Comparison of ENCODE assay signal across 8 cellular contexts in the genomic region with DNA sequence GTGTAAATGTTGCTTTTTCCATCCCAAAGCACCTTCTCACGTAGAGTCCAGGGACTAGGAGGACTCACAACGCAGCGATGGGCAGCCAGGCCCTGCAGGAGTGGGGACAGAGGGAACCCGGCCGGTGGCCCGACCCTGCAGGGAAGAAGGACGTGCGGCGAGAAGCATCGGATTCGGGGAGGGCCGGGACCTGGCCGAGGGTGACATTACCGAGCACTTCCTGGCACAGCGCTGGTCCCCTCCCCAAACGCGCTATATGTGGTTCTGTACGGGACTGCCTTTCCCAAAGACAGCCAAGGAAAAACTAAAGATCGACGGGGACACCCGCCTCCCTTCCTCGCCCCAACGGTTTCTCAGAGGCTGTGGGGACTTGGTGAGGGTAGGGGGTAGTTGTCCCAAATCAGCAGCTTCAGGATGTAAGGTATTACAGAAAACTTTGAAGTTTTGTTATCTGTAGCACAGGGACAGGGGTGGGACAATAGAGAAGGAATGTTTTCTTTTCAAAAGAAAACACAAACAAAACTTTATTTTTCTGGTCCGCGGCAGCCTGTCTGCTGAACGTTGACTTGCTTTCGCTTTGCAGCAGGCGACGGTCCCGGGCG. TPM values are rescaled to one million over a fixed set of nuclear protein-coding genes. Genes with fewer than 3 reads are reported as not detected.
A peak's percentile ranks its signal among the peaks of the same experiment; 100 is the strongest.
DNase-seq lines count a peak whose midpoint lies in the region; ATAC-seq and TF ChIP-seq lines count a peak whose summit lies in the region.

No MANE protein-coding gene starts in this region.

- H3K27ac Mint-ChIP-seq in H9 (no peak overlapping the region), WTC11 (no peak overlapping the region)

- no peak overlapping the region for H3K56ac ChIP-seq in H9 (ENCODE audit: insufficient read length, low read depth, low read length)

- no peak overlapping the region for H3K14ac ChIP-seq in H9 (ENCODE audit: insufficient read depth, low read length)

- TF ChIP-seq POLR2A in lower leg skin (IDR thresholded peaks at IDR 0.05) (no peak), GM18505 (IDR thresholded peaks at IDR 0.05; ENCODE audit: borderline replicate concordance, extremely low read depth, insufficient read depth, insufficient read length) (no peak)

- H3K79me1 ChIP-seq in H9 (ENCODE audit: insufficient read depth, low read depth, low read length, poor library complexity, severe bottlenecking): peaks cover 3% of the 10 kb centered on the region

- TF ChIP-seq CTCF in 22Rv1 (IDR thresholded peaks at IDR 0.05) (peak; percentile 34; the same call in 1 of the 2 replicates), H9 (conservative IDR thresholded peaks at IDR 0.05) (no peak), WTC11 (IDR thresholded peaks at IDR 0.05) (no peak), lower leg skin (IDR thresholded peaks at IDR 0.05) (no peak)

- intact Hi-C loops in lower leg skin (cut with DNase I; ENCODE audit: low total_unique reads): loop anchor here (10.0 kb wide), 1 partner anchor 360 kb away; a partner anchor contains a TSS

- H3K23me2 ChIP-seq in H9 (ENCODE audit: insufficient read length, low read depth, low read length, poor library complexity, severe bottlenecking): peaks cover 7% of the 10 kb centered on the region

- H3K4me3 Mint-ChIP-seq in H9 (peak overlapping the region; percentile 77 to 88), WTC11 (peak overlapping the region; percentile 93)

- peaks cover 4% of the 10 kb centered on the region; the same call in 1 of the 2 replicates for H3K27me3 ChIP-seq in H9 (ENCODE audit: insufficient read depth, low read length)

- no peak overlapping the region for H3T11ph ChIP-seq in H9 (ENCODE audit: low read length)

- no peak overlapping the region for H2BK12ac ChIP-seq in H9 (ENCODE audit: insufficient read length, low read depth, low read length)

- H2AK5ac ChIP-seq in H9 (ENCODE audit: insufficient read length, low read length): no peak overlapping the region

- H3K27ac ChIP-seq in 22Rv1 (peak overlapping the region; percentile 85), H9 (ENCODE audit: insufficient read length, low read depth, low read length) (no peak overlapping the region), substantia nigra (ENCODE audit: low read depth, low read length, poor library complexity, severe bottlenecking) (peak overlapping the region; percentile 76)

- H3K79me2 ChIP-seq in H9 (ENCODE audit: insufficient read depth, low read length): no peaks in the 10 kb centered on the region

- H3K27me3 Mint-ChIP-seq in H9 (ENCODE audit: low read depth) (peaks cover 32% of the 10 kb centered on the region), WTC11 (ENCODE audit: low read depth) (peaks cover 14% of the 10 kb centered on the region)

- CTCF ChIA-PET in WTC11 (lab: Charles Lee): interaction anchor here (1.3 kb wide), 1 partner anchor 13 kb away, joined by 3 read pairs; no protein-coding TSS in a partner anchor

- no peaks in the 10 kb centered on the region for H3K9me3 ChIP-seq in H9 (ENCODE audit: control insufficient read depth, low read depth, low read length)

- no peak overlapping the region for H3K4ac ChIP-seq in H9 (ENCODE audit: low read depth, low read length)

- H2BK120ac ChIP-seq in H9 (ENCODE audit: low read depth, low read length, poor library complexity, severe bottlenecking): no peak overlapping the region

- H2BK20ac ChIP-seq in H9 (ENCODE audit: low read depth, low read length, poor library complexity, severe bottlenecking): no peak overlapping the region

- H3K9me3 Mint-ChIP-seq in H9 (no peaks in the 10 kb centered on the region; a peak in 1 of 5 replicates), WTC11 (no peaks in the 10 kb centered on the region)

- no peak overlapping the region for H2BK5ac ChIP-seq in H9 (ENCODE audit: insufficient read length, low read length)

- peaks cover 2% of the 10 kb centered on the region; the same call in 1 of the 2 replicates for H3K4me1 ChIP-seq in H9 (ENCODE audit: insufficient read depth, low read length)

- no CpG with 5 or more reads among the region's 31 CpGs for WGBS in H9 (ENCODE audit: extremely low coverage, insufficient read length, low lambda C conversion rate)
- 0 to 2% methylated on average over 31 of the region's 31 CpGs for WGBS in lower leg skin, 2 donors

- H3K23ac ChIP-seq in H9 (ENCODE audit: insufficient read length, low read depth, low read length): no peak overlapping the region

- H3K4me1 Mint-ChIP-seq in H9: peaks cover 26 to 34% of the 10 kb centered on the region in 2 experiments
- H3K4me1 Mint-ChIP-seq in WTC11: peaks cover 40% of the 10 kb centered on the region

- no peak overlapping the region for H3K18ac ChIP-seq in H9 (ENCODE audit: insufficient read length, low read depth, low read length)

- H2BK15ac ChIP-seq in H9 (ENCODE audit: low read depth, low read length): no peak overlapping the region

- H4K8ac ChIP-seq in H9 (replicated peaks; ENCODE audit: insufficient read length, low read depth, low read length): no peak overlapping the region

- H3K4me2 ChIP-seq in H9 (ENCODE audit: insufficient read depth, insufficient read length, low read length): peak overlapping the region; percentile 60

- no peaks in the 10 kb centered on the region for H4K20me1 ChIP-seq in H9 (ENCODE audit: control insufficient read depth, insufficient read depth, insufficient read length)

- H4K91ac ChIP-seq in H9 (ENCODE audit: insufficient read length, low read depth, low read length): no peak overlapping the region

- no peaks in the 10 kb centered on the region for H3K36me3 Mint-ChIP-seq in H9 (ENCODE audit: insufficient read depth in 1 of 3, low read depth in 3 of 3)
- no peaks in the 10 kb centered on the region for H3K36me3 Mint-ChIP-seq in WTC11

- peak overlapping the region; percentile 80 for H3K4me3 ChIP-seq in lower leg skin (ENCODE audit: low read depth, poor library complexity, severe bottlenecking)

- no peak overlapping the region for H4K5ac ChIP-seq in H9 (ENCODE audit: insufficient read length, low read depth, low read length)

- peak overlapping the region; percentile 27 for H3K9ac ChIP-seq in H9 (ENCODE audit: extremely low read depth, insufficient read length, low read length)

- peak; percentile 59 for DNase-seq in H9
- DNase-seq in WTC11 (ENCODE audit: low spot score): peak; percentile 62
- peak; percentile 32 for DNase-seq in dermis blood vessel endothelial cell
- DNase-seq in lower leg skin (ENCODE audit: low spot score in 2 of 2): peak; percentile 33 to 83
- DNase-seq in substantia nigra (lab: John Stamatoyannopoulos, UW): peak in 14 of 49 donors; percentile 4 to 56 (median 12)

- no peak overlapping the region for H2AFZ ChIP-seq in H9 (ENCODE audit: low read length)

- ATAC-seq in WTC11 (peak; percentile 56), GM18505 (IDR thresholded peaks at IDR 0.05; ENCODE audit: unreplicated experiment) (no peak), GM21786 (IDR thresholded peaks at IDR 0.05; ENCODE audit: unreplicated experiment) (no peak)

- POLR2A ChIA-PET in WTC11 (lab: Charles Lee): no interaction called here

TF ChIP-seq in WTC11, 78 proteins besides CTCF, POLR2A, EP300 and RAD21 (continues in another document):
- TF ChIP-seq FOXK1 (CRISPR knock-in tag; IDR thresholded peaks at IDR 0.05) (no peak), NR2C2 (CRISPR knock-in tag; IDR thresholded peaks at IDR 0.05) (no peak), FOXJ3 (CRISPR knock-in tag; IDR thresholded peaks at IDR 0.05; ENCODE audit: borderline replicate concordance) (no peak)
- TF ChIP-seq, protein P1, sequence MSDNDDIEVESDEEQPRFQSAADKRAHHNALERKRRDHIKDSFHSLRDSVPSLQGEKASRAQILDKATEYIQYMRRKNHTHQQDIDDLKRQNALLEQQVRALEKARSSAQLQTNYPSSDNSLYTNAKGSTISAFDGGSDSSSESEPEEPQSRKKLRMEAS (CRISPR knock-in tag; IDR thresholded peaks at IDR 0.05): no peak
- TF ChIP-seq, protein P2, sequence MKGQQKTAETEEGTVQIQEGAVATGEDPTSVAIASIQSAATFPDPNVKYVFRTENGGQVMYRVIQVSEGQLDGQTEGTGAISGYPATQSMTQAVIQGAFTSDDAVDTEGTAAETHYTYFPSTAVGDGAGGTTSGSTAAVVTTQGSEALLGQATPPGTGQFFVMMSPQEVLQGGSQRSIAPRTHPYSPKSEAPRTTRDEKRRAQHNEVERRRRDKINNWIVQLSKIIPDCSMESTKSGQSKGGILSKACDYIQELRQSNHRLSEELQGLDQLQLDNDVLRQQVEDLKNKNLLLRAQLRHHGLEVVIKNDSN (CRISPR knock-in tag; IDR thresholded peaks at IDR 0.05): no peak
- TF ChIP-seq, protein P3, sequence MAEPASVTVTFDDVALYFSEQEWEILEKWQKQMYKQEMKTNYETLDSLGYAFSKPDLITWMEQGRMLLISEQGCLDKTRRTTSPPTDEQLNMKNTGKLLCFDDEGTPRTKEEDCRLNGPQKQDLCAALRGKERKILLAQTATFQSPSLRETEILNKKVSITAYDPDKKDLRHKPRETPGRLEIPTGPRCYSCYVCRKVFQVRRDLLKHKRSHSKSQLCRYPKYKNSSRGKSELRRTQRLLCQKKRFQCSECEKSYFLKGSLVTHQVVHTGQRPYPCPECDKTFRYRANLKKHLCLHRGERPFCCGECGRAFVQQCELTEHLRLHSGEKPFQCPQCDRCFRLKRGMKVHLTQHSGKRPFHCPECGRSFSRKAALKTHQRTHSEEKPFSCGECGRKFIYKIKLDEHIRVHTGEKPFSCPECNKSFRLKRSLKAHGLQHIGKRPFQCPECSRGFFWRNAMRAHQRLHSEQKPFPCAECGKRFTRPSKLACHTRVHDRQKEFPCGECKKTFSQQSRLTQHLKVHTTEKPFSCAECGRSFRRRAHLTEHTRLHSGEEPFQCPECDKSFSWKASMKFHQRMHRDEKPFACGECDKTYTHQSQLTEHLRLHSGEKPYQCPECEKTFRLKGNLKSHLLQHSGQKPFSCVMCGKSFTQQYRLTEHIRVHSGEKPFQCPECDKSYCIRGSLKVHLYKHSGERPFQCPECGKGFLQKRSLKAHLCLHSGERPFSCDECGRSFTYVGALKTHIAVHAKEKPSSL (CRISPR knock-in tag; conservative IDR thresholded peaks at IDR 0.05): no peak
- TF ChIP-seq, protein P4, sequence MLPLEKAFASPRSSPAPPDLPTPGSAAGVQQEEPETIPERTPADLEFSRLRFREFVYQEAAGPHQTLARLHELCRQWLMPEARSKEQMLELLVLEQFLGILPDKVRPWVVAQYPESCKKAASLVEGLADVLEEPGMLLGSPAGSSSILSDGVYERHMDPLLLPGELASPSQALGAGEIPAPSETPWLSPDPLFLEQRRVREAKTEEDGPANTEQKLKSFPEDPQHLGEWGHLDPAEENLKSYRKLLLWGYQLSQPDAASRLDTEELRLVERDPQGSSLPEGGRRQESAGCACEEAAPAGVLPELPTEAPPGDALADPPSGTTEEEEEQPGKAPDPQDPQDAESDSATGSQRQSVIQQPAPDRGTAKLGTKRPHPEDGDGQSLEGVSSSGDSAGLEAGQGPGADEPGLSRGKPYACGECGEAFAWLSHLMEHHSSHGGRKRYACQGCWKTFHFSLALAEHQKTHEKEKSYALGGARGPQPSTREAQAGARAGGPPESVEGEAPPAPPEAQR (CRISPR knock-in tag; IDR thresholded peaks at IDR 0.05): no peak

RNA-seq across cellular contexts. Expression of a gene that starts 0.9 kb away (rescaled TPM):
- total RNA-seq in H9 (2021) (11.1 TPM in 2 replicates), WTC11 (2021) (13.1 to 16.3 TPM (median 13.9 TPM) in 3 replicates), dermis blood vessel endothelial cell (50.5 and 55.1 TPM in 2 replicates), lower leg skin (10 to 100 TPM; 63.7 to 92.8 (median 68.9) TPM)
